In the genomic region with DNA sequence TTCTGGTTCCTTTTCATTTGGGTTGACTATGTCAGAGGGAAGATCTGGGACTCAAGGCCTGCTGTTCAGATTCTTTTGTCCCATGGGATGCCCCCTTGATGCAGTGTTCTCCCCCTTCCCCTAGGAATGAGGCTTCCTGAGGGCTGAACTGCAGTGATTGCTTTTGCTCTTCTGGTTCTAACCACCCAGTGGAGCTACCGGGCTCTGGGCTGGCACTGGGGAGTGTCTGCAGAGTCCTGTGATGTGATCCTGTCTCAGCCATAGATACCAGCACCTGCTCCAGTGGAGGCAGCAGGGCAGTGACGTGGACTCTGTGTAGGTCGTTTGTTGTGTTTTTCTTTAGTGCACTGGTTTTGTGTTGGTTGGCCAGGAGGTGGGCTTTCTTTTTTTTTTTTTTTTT, we compare ENCODE assay signal across 15 cellular contexts.
"Had no signal": no experiment of that assay in that cellular context is flagged by ENCODE, and none has a peak within 500 bp of the region (broad histone marks: within the 10 kb centered on the region; RNA-seq: fewer than 3 reads in every experiment).

No MANE protein-coding gene starts in this region.

- DNase-seq: activated CD4-positive, alpha-beta T cell treated with anti-CD3 and anti-CD28 coated beads, Interleukin-2, amount 50 U/mL, for 1 hour; activated T-cell treated with anti-CD3 and anti-CD28 coated beads, Interleukin-2, amount 50 U/mL, for 1 hour; kidney; left ventricle myocardium inferior; nucleus accumbens; right cardiac atrium; stimulated activated CD4-positive, alpha-beta T cell treated with anti-CD3 and anti-CD28 coated beads, Interleukin-4, amount 100 ng/mL, for 4 hours; stimulated activated CD8-positive, alpha-beta memory T cell treated with anti-CD3 and anti-CD28 coated beads, Interleukin-4, amount 100 ng/mL, for 48 hours; stimulated activated naive CD4-positive, alpha-beta T cell treated with Interleukin-2 at 50 U/mL for 16 hours; substantia nigra had no signal

- H3K27me3 Mint-ChIP-seq: progenitor cell of endocrine pancreas had no signal

- H3K27ac Mint-ChIP-seq: activated naive CD4-positive, alpha-beta T cell treated with anti-CD3 and anti-CD28 coated beads, Interleukin-2, amount 50 U/mL, for 72 hours; memory B cell; natural killer cell treated with Interleukin-12 subunit alpha and Interleukin-12 subunit beta and Interleukin-15 and Interleukin-18, amount 100 ng/mL, for 72 hours; progenitor cell of endocrine pancreas had no signal

- H3K4me3 Mint-ChIP-seq: memory B cell; natural killer cell treated with Interleukin-12 subunit alpha and Interleukin-12 subunit beta and Interleukin-15 and Interleukin-18, amount 100 ng/mL, for 72 hours had no signal

- ATAC-seq: activated CD4-positive, CD25-positive, alpha-beta regulatory T cell treated with anti-CD3 and anti-CD28 coated beads, Interleukin-2, amount 50 U/mL, for 24 hours; activated naive CD4-positive, alpha-beta T cell treated with anti-CD3 and anti-CD28 coated beads, Interleukin-2, amount 50 U/mL, for 72 hours; natural killer cell treated with Interleukin-12 subunit alpha and Interleukin-12 subunit beta and Interleukin-15 and Interleukin-18, amount 100 ng/mL, for 72 hours; right cardiac atrium had no signal
